In genomic region chr7:99129001-99129400, GRCh38 we compare ENCODE assay signal across 1 cellular context.
TF ChIP-seq lines count a peak whose summit lies in the region.

No MANE protein-coding gene starts in this region.

TF ChIP-seq in SK-N-SH treated with all-trans-retinoic acid at 6 μM for 48 hours, 23 proteins besides CTCF, POLR2A, EP300 and RAD21 (continued from another document):
- TF ChIP-seq TSHZ2 (CRISPR knock-in tag; IDR thresholded peaks at IDR 0.05) (no peak), CREB5 (CRISPR knock-in tag; IDR thresholded peaks at IDR 0.05; ENCODE audit: low read depth) (no peak), ZNF8 (CRISPR knock-in tag; IDR thresholded peaks at IDR 0.05) (no peak), OSR1 (CRISPR knock-in tag; IDR thresholded peaks at IDR 0.05) (no peak), CSRNP3 (CRISPR knock-in tag; IDR thresholded peaks at IDR 0.05) (no peak), GLIS3 (CRISPR knock-in tag; IDR thresholded peaks at IDR 0.05) (no peak), CSDC2 (CRISPR knock-in tag; IDR thresholded peaks at IDR 0.05) (no peak), RARB (CRISPR knock-in tag; IDR thresholded peaks at IDR 0.05) (no peak), ZFP3 (CRISPR knock-in tag; IDR thresholded peaks at IDR 0.05) (no peak), TCF4 (CRISPR knock-in tag; IDR thresholded peaks at IDR 0.05; ENCODE audit: borderline replicate concordance) (no peak), POU6F1 (CRISPR knock-in tag; IDR thresholded peaks at IDR 0.05; ENCODE audit: borderline replicate concordance, low read depth) (no peak), PPARA (CRISPR knock-in tag; IDR thresholded peaks at IDR 0.05; ENCODE audit: borderline replicate concordance) (no peak), ZFP30 (CRISPR knock-in tag; IDR thresholded peaks at IDR 0.05) (no peak), ZNF70 (CRISPR knock-in tag; IDR thresholded peaks at IDR 0.05) (no peak)
